Comparison of ENCODE assay signal across 8 cellular contexts in the genomic region with DNA sequence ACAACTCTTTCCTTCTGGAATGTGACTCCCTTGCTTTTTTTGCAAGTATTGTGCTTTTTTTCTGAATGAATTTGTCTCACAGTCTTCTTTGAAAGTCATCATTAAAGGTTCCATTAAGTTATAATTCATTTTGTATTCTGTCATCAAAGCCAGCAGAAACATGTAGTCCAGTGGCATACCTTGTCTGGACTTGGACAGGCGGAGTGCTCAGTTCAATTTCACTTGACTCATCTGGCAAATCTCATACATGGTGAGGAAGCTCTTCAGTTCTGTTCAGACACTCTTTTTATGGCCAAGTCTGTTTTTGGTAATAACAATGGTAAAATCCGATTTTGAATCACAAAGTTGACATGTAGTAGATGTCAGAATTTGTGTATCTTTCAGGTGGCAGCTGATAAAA.
"Had no signal": no experiment of that assay in that cellular context is flagged by ENCODE, and none has a peak within 500 bp of the region (broad histone marks: within the 10 kb centered on the region; RNA-seq: fewer than 3 reads in every experiment).

No MANE protein-coding gene starts in this region.

- H3K4me3 Mint-ChIP-seq: GM23338, H9 had no signal

- H3K4me3 ChIP-seq: GM23338, K562 had no signal

- ATAC-seq: GM23338, K562 had no signal

- FAIRE-seq: H1, H54, HTR-8/SVneo, K562 had no signal

- DNase-seq: H9, HCEC 1CT, IMR-90 had no signal

- H3K27ac Mint-ChIP-seq: GM23338, H9 had no signal
